1 cellular context compared by ENCODE assay signal in the genomic region with DNA sequence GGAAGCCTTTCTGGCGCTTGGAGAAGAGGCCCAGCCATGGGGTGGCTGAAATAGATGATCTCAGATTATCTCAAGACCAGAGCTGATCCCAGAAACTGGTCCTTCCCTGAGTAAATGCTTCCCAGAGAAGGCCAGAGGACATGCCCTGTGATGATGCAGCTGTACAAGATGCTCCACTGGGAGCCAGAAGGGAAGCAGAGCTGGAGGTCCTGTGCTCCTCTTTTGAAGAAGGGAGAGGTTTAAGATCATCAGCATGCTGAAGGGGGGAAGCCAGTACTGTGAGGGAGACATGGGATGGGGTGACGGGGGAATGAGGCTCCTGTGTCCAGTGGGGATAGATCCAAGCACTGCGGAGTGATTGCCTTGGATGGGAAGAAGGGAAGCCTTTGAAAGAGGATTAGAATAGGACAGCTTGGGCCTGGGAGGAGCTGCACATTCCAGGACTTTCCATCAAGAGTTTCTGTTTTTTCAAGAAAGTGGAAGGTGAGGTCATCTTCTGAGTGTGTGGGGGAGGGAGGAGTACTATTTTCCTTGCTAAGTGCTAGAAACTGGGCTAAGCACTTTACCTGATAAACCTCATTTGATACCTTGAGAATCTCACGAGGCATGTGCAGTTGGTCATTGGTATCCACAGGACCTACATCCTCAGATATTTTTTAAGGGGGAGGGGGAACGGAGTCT.
TF ChIP-seq lines count a peak whose summit lies in the region.

No MANE protein-coding gene starts in this region.

TF ChIP-seq in IMR-90, 13 proteins besides CTCF, POLR2A, EP300 and RAD21 (continued from another document):
- TF ChIP-seq, protein P1, sequence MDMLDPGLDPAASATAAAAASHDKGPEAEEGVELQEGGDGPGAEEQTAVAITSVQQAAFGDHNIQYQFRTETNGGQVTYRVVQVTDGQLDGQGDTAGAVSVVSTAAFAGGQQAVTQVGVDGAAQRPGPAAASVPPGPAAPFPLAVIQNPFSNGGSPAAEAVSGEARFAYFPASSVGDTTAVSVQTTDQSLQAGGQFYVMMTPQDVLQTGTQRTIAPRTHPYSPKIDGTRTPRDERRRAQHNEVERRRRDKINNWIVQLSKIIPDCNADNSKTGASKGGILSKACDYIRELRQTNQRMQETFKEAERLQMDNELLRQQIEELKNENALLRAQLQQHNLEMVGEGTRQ (IDR thresholded peaks at IDR 0.05; ENCODE audit: low read depth, low read length), result no peak
- TF ChIP-seq CEBPB (IDR thresholded peaks at IDR 0.05; ENCODE audit: low read depth, low read length) (no peak), MAZ (IDR thresholded peaks at IDR 0.05; ENCODE audit: borderline replicate concordance, low read depth, low read length) (no peak), RCOR1 (IDR thresholded peaks at IDR 0.05; ENCODE audit: insufficient replicate concordance, low read length) (no peak), BHLHE40 (IDR thresholded peaks at IDR 0.05; ENCODE audit: low read depth, low read length) (no peak), MAFK (IDR thresholded peaks at IDR 0.05; ENCODE audit: low read depth, low read length) (no peak), CHD1 (IDR thresholded peaks at IDR 0.05; ENCODE audit: low read depth, low read length) (no peak), RFX5 (IDR thresholded peaks at IDR 0.05; ENCODE audit: low read depth, low read length) (no peak), FOS (IDR thresholded peaks at IDR 0.05; ENCODE audit: low read depth, low read length) (no peak), SMC3 (IDR thresholded peaks at IDR 0.05; ENCODE audit: low read depth, low read length) (no peak)
- TF ChIP-seq, protein P2, sequence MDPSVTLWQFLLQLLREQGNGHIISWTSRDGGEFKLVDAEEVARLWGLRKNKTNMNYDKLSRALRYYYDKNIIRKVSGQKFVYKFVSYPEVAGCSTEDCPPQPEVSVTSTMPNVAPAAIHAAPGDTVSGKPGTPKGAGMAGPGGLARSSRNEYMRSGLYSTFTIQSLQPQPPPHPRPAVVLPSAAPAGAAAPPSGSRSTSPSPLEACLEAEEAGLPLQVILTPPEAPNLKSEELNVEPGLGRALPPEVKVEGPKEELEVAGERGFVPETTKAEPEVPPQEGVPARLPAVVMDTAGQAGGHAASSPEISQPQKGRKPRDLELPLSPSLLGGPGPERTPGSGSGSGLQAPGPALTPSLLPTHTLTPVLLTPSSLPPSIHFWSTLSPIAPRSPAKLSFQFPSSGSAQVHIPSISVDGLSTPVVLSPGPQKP (IDR thresholded peaks at IDR 0.05; ENCODE audit: borderline replicate concordance, low read depth, low read length), result no peak
